In the genomic region with DNA sequence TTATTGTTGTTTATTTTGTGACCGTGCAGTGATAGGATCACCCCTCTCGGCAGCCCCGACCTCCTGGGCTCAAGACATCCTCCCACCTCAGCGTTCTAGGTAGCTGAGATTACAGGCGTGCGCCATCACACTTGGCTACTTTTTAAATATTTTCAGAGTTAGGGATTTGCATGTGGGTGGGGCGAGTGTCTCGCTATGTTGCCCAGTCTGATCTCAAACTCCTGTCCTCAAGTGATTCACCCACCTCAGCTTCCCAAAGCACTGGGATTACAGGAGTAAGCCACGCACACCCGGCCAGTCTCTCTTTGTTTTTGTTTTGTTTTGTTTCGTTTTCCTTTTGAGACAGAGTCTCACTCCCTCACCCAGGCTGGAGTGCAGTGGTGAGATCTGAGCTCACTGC, we compare ENCODE assay signal across 8 cellular contexts. TPM values are rescaled to one million over a fixed set of nuclear protein-coding genes. Genes with fewer than 3 reads are reported as not detected.
DNase-seq lines count a peak whose midpoint lies in the region; ATAC-seq and TF ChIP-seq lines count a peak whose summit lies in the region.
"Had no signal": no experiment of that assay in that cellular context is flagged by ENCODE, and none has a peak within 500 bp of the region (broad histone marks: within the 10 kb centered on the region; RNA-seq: fewer than 3 reads in every experiment).

No MANE protein-coding gene starts in this region.

- no peaks in the 10 kb centered on the region for H3K27me3 Mint-ChIP-seq in T-helper 1 cell treated with Interleukin-12 subunit alpha and Interleukin-12 subunit beta and Interleukin-4 antibody, amounts not matched to agents 30 μg/mL and 1 μg/mL, for 36 hours (ENCODE audit: low read depth)
- H3K27me3 Mint-ChIP-seq in activated B cell treated with CpG ODN at 0.5 μM for 24 hours, result no peaks in the 10 kb centered on the region
- H3K27me3 Mint-ChIP-seq in nephron progenitor cell (ENCODE audit: low read depth, poor library complexity), result peaks cover 7% of the 10 kb centered on the region

- DNase-seq in T-helper 1 cell, result no peak
- no peak for DNase-seq in activated B cell treated with CpG ODN at 0.5 μM for 24 hours
- DNase-seq in nephron progenitor cell, result no peak
- DNase-seq in C1 segment of cervical spinal cord (lab: John Stamatoyannopoulos, UW), result no peak
- DNase-seq in GOT3 (lab: John Stamatoyannopoulos, UW), result no peak
- DNase-seq: SIG-M5; stimulated activated CD4-positive, alpha-beta T cell treated with anti-CD3 and anti-CD28 coated beads, Interleukin-2, amount 100 ng/mL, for 48 hours had no signal

- no peak for ATAC-seq in activated B cell treated with CpG ODN at 0.5 μM for 24 hours (ENCODE audit: low read depth)

- peak overlapping the region; percentile 45 for H3K4me3 Mint-ChIP-seq in T-helper 1 cell treated with Interleukin-12 subunit alpha and Interleukin-12 subunit beta and Interleukin-4 antibody, amounts not matched to agents 30 μg/mL and 1 μg/mL, for 36 hours
- H3K4me3 Mint-ChIP-seq in activated B cell treated with CpG ODN at 0.5 μM for 24 hours (peak overlapping the region; percentile 67), nephron progenitor cell (peak overlapping the region; percentile 52)

- TF ChIP-seq CTCF in activated B cell treated with CpG ODN at 0.5 μM for 24 hours (IDR thresholded peaks at IDR 0.05), result no peak
- TF ChIP-seq CTCF in nephron progenitor cell (IDR thresholded peaks at IDR 0.05), result no peak

- POLR2A ChIA-PET in activated B cell treated with CpG ODN at 0.5 μM for 24 hours (lab: Charles Lee), result interaction anchor here (0.7 to 8.6 kb wide), 13 partner anchors 9 to 202 kb away, joined by 3 to 400 read pairs (median 8); a partner anchor contains a TSS

- CTCF ChIA-PET in activated B cell treated with CpG ODN at 0.5 μM for 24 hours (lab: Charles Lee), result interaction anchor here (0.9 kb wide), 1 partner anchor 10 kb away, joined by 3 read pairs; a partner anchor contains a TSS

- no peaks in the 10 kb centered on the region for H3K9me3 Mint-ChIP-seq in T-helper 1 cell treated with Interleukin-12 subunit alpha and Interleukin-12 subunit beta and Interleukin-4 antibody, amounts not matched to agents 30 μg/mL and 1 μg/mL, for 36 hours
- no peaks in the 10 kb centered on the region for H3K9me3 Mint-ChIP-seq in activated B cell treated with CpG ODN at 0.5 μM for 24 hours
- no peaks in the 10 kb centered on the region for H3K9me3 Mint-ChIP-seq in nephron progenitor cell

- peak overlapping the region; percentile 72 for H3K27ac Mint-ChIP-seq in T-helper 1 cell treated with Interleukin-12 subunit alpha and Interleukin-12 subunit beta and Interleukin-4 antibody, amounts not matched to agents 30 μg/mL and 1 μg/mL, for 36 hours
- H3K27ac Mint-ChIP-seq in activated B cell treated with CpG ODN at 0.5 μM for 24 hours, result peak overlapping the region; percentile 72
- H3K27ac Mint-ChIP-seq in nephron progenitor cell, result peak overlapping the region; percentile 77

- H3K36me3 Mint-ChIP-seq in T-helper 1 cell treated with Interleukin-12 subunit alpha and Interleukin-12 subunit beta and Interleukin-4 antibody, amounts not matched to agents 30 μg/mL and 1 μg/mL, for 36 hours (ENCODE audit: low read depth), result peaks cover 9% of the 10 kb centered on the region
- H3K36me3 Mint-ChIP-seq in activated B cell treated with CpG ODN at 0.5 μM for 24 hours (ENCODE audit: low read depth), result peaks cover 13% of the 10 kb centered on the region
- H3K36me3 Mint-ChIP-seq in nephron progenitor cell (ENCODE audit: low read depth), result peaks cover 5% of the 10 kb centered on the region

- intact Hi-C loops in activated B cell treated with CpG ODN at 0.5 μM for 24 hours (cut with micrococcal nuclease), result no loop called here

- peaks cover 24% of the 10 kb centered on the region for H3K4me1 Mint-ChIP-seq in T-helper 1 cell treated with Interleukin-12 subunit alpha and Interleukin-12 subunit beta and Interleukin-4 antibody, amounts not matched to agents 30 μg/mL and 1 μg/mL, for 36 hours (ENCODE audit: low read depth)
- peaks cover 28% of the 10 kb centered on the region for H3K4me1 Mint-ChIP-seq in activated B cell treated with CpG ODN at 0.5 μM for 24 hours
- peaks cover 17% of the 10 kb centered on the region for H3K4me1 Mint-ChIP-seq in nephron progenitor cell

RNA-seq across cellular contexts. Expression of a gene that starts 1.2 kb away (rescaled TPM):
- 24.9 and 27.6 TPM in 2 replicates for total RNA-seq in activated B cell treated with CpG ODN at 0.5 μM for 24 hours

RNA-seq across cellular contexts. Expression of a gene that starts 7.9 kb away (rescaled TPM):
- total RNA-seq in activated B cell treated with CpG ODN at 0.5 μM for 24 hours, result 187 and 189 TPM in 2 replicates

RNA-seq across cellular contexts. Expression of a gene that starts 10.7 kb away (rescaled TPM):
- total RNA-seq in activated B cell treated with CpG ODN at 0.5 μM for 24 hours, result 107 and 120 TPM in 2 replicates

RNA-seq across cellular contexts. Expression of a gene that starts 10.8 kb away (rescaled TPM):
- 50.5 and 52.1 TPM in 2 replicates for total RNA-seq in activated B cell treated with CpG ODN at 0.5 μM for 24 hours

RNA-seq across cellular contexts. Expression of a gene that starts 17.2 kb away (rescaled TPM):
- 8.3 and 9.4 TPM in 2 replicates for total RNA-seq in activated B cell treated with CpG ODN at 0.5 μM for 24 hours
